ENCODE assay signal across 8 cellular contexts in genomic region chr19:2819540-2820111, GRCh38. TPM values are rescaled to one million over a fixed set of nuclear protein-coding genes. Genes with fewer than 3 reads are reported as not detected.
DNase-seq lines count a peak whose midpoint lies in the region; ATAC-seq and TF ChIP-seq lines count a peak whose summit lies in the region.

Gene ZNF554, plus strand, starts transcription at chr19:2819868. Its CDS starts 204 bp downstream, at chr19:2820072.

- H3K4me1 Mint-ChIP-seq in nephron: no peaks in the 10 kb centered on the region

- peak within 1 kb of the TSS; percentile 82 for H3K4me3 ChIP-seq in LNCaP clone FGC (ENCODE audit: low read depth, low read length)

- peaks cover 23% of the 10 kb centered on the region for H3K36me3 Mint-ChIP-seq in nephron (ENCODE audit: low read depth)

- DNase-seq in ELR (ENCODE audit: low read depth) (peak; percentile 96), H4 (ENCODE audit: low spot score) (peak; percentile 91), LNCaP clone FGC (ENCODE audit: low read depth) (peak; percentile 80), RPMI8226 (peak; percentile 97), fibroblast of the conjunctiva (ENCODE audit: low read depth) (peak; percentile 96)
- peak; percentile 98 for DNase-seq in activated T-helper 9 cell treated with anti-CD3 and anti-CD28 coated beads, Interleukin-2, amount 50 U/mL, for 16 hours (ENCODE audit: low read depth)
- DNase-seq in stimulated activated naive CD8-positive, alpha-beta T cell treated with anti-CD3 and anti-CD28 coated beads, Interleukin-15, Interleukin-2, amounts not matched to agents 100 U/mL and 50 U/mL, for 24 hours: peak; percentile 99

- H3K27me3 Mint-ChIP-seq in nephron (ENCODE audit: low read depth): no peaks in the 10 kb centered on the region

- peak within 1 kb of the TSS in 1 of 3 experiments; percentile 43 for H3K27ac Mint-ChIP-seq in nephron

- ATAC-seq in stimulated activated naive CD8-positive, alpha-beta T cell treated with anti-CD3 and anti-CD28 coated beads, Interleukin-15, Interleukin-2, amounts not matched to agents 100 U/mL and 50 U/mL, for 24 hours: peak; percentile 92

- peaks cover 3% of the 10 kb centered on the region for H3K9me3 Mint-ChIP-seq in nephron

- H3K4me3 Mint-ChIP-seq in nephron: peak within 1 kb of the TSS; percentile 92 to 96 (median 94)

- peak; percentile 94 for TF ChIP-seq CTCF in LNCaP clone FGC (IDR thresholded peaks at IDR 0.05; ENCODE audit: control insufficient read depth, extremely low read depth, insufficient read depth)
- TF ChIP-seq CTCF in nephron (IDR thresholded peaks at IDR 0.05; ENCODE audit: unreplicated experiment in 3 of 3): peak; percentile 95 to 98 (median 96)

RNA-seq across cellular contexts. Expression of gene ZNF554, which starts in this region (rescaled TPM):
- total RNA-seq in H4 (2014; rRNA removed; shearing (Covaris generic)): 1.5 and 1.8 TPM in 2 replicates

Comparison
In these comparisons a context has a peak if more than half of its experiments do, and no peak if none do; other contexts are left out.
1. Peak in every context shown above with its lines: DNase-seq, ATAC-seq and H3K4me3 ChIP-seq.